In genomic region chr6:142819603-142820335, GRCh38 we compare ENCODE assay signal across 8 cellular contexts.
DNase-seq lines count a peak whose midpoint lies in the region; ATAC-seq and TF ChIP-seq lines count a peak whose summit lies in the region.

No MANE protein-coding gene starts in this region.

- intact Hi-C loops in activated CD4-positive, alpha-beta T cell treated with anti-CD3 and anti-CD28 coated beads for 36 hours (cut with DNase I, micrococcal nuclease) = loop anchor here (1.0 to 10.0 kb wide), 11 partner anchors 8 to 315 kb away; no protein-coding TSS in a partner anchor
- intact Hi-C loops in esophagus muscularis mucosa (cut with DNase I) (no loop called here), psoas muscle (cut with DNase I) (loop anchor here in 1 of 2 donors (10.0 kb wide), 1 partner anchor 65 kb away; no protein-coding TSS in a partner anchor)

- H3K27ac ChIP-seq in HL-60 (replicated peaks) = peak overlapping the region; percentile 37
- H3K27ac ChIP-seq in esophagus muscularis mucosa (replicated peaks in 1 of 4) = peak overlapping the region; percentile 51 to 66 (median 58)
- peak overlapping the region; percentile 69 for H3K27ac ChIP-seq in psoas muscle

- no peak for TF ChIP-seq EP300 in esophagus muscularis mucosa (IDR thresholded peaks at IDR 0.05)

- peak overlapping the region; percentile 35 for H3K4me3 ChIP-seq in HL-60 (replicated peaks; ENCODE audit: insufficient read depth, low read length)
- H3K4me3 ChIP-seq in esophagus muscularis mucosa = peak overlapping the region; percentile 44 to 57 (median 48)
- peak overlapping the region; percentile 54 for H3K4me3 ChIP-seq in psoas muscle

- ATAC-seq in GM21360 (IDR thresholded peaks at IDR 0.05; ENCODE audit: unreplicated experiment) (peak; percentile 65), psoas muscle (no peak)
- ATAC-seq in activated CD4-positive, alpha-beta T cell treated with anti-CD3 and anti-CD28 coated beads for 36 hours = peak; percentile 62

- H3K27me3 Mint-ChIP-seq in activated CD4-positive, alpha-beta T cell treated with anti-CD3 and anti-CD28 coated beads for 36 hours = no peaks in the 10 kb centered on the region

- POLR2A ChIA-PET in activated CD4-positive, alpha-beta T cell treated with anti-CD3 and anti-CD28 coated beads for 36 hours (lab: Charles Lee) = interaction anchor here (0.6 to 1.9 kb wide), 11 partner anchors 9 to 240 kb away, joined by 3 to 7 read pairs (median 4); no protein-coding TSS in a partner anchor

- DNase-seq in DMS53 treated with DMSO at 0.1 percent for 48 hours (lab: John Stamatoyannopoulos, UW; ENCODE audit: unreplicated experiment) = peak; percentile 32
- peak; percentile 28 to 37 for DNase-seq in HL-60 (ENCODE audit: low read depth in 1 of 2, low spot score in 1 of 2)
- DNase-seq in activated CD4-positive, alpha-beta T cell treated with anti-CD3 and anti-CD28 coated beads for 36 hours = peak; percentile 70
- no peak for DNase-seq in esophagus muscularis mucosa (ENCODE audit: extremely low spot score)
- no peak for DNase-seq in psoas muscle
- DNase-seq in NCI-H1092 treated with DMSO at 0.1 percent for 48 hours (lab: John Stamatoyannopoulos, UW) = no peak
- DNase-seq in effector CD8-positive, alpha-beta T cell (lab: John Stamatoyannopoulos, UW) = no peak

- peaks cover 83% of the 10 kb centered on the region for H3K4me1 Mint-ChIP-seq in activated CD4-positive, alpha-beta T cell treated with anti-CD3 and anti-CD28 coated beads for 36 hours

- no peak for TF ChIP-seq CTCF in HL-60 (IDR thresholded peaks at IDR 0.05; ENCODE audit: insufficient read depth, low read length)
- TF ChIP-seq CTCF in esophagus muscularis mucosa (IDR thresholded peaks at IDR 0.05) = no peak
- no peak for TF ChIP-seq CTCF in psoas muscle (IDR thresholded peaks at IDR 0.05)

- H3K36me3 Mint-ChIP-seq in activated CD4-positive, alpha-beta T cell treated with anti-CD3 and anti-CD28 coated beads for 36 hours (ENCODE audit: low read depth) = peaks cover 44% of the 10 kb centered on the region

- H3K4me3 Mint-ChIP-seq in activated CD4-positive, alpha-beta T cell treated with anti-CD3 and anti-CD28 coated beads for 36 hours = peak overlapping the region; percentile 78

- CTCF ChIA-PET in activated CD4-positive, alpha-beta T cell treated with anti-CD3 and anti-CD28 coated beads for 36 hours (lab: Charles Lee) = interaction anchor here (0.7 to 3.5 kb wide), 18 partner anchors 9 to 345 kb away, joined by 3 to 10 read pairs (median 4); no protein-coding TSS in a partner anchor

- H3K27me3 ChIP-seq in HL-60 (ENCODE audit: insufficient read depth, poor library complexity, severe bottlenecking) (no peaks in the 10 kb centered on the region), esophagus muscularis mucosa (no peaks in the 10 kb centered on the region), psoas muscle (ENCODE audit: insufficient read depth in 3 of 3, low read length in 2 of 3) (no peaks in the 10 kb centered on the region)

- peaks cover 3% of the 10 kb centered on the region for H3K9me3 Mint-ChIP-seq in activated CD4-positive, alpha-beta T cell treated with anti-CD3 and anti-CD28 coated beads for 36 hours (ENCODE audit: low read depth)

- no peak for TF ChIP-seq POLR2A in esophagus muscularis mucosa (IDR thresholded peaks at IDR 0.05; ENCODE audit: low read depth)

- H3K9me3 ChIP-seq in esophagus muscularis mucosa = no peaks in the 10 kb centered on the region
- no peaks in the 10 kb centered on the region for H3K9me3 ChIP-seq in psoas muscle

- peak overlapping the region; percentile 96 for H3K27ac Mint-ChIP-seq in activated CD4-positive, alpha-beta T cell treated with anti-CD3 and anti-CD28 coated beads for 36 hours

- H3K36me3 ChIP-seq in esophagus muscularis mucosa = no peaks in the 10 kb centered on the region
- H3K36me3 ChIP-seq in psoas muscle (ENCODE audit: insufficient read depth in 1 of 2, low read depth in 1 of 2) = no peaks in the 10 kb centered on the region

- WGBS in esophagus muscularis mucosa = 12% methylated on average over 8 of the region's 8 CpGs
- WGBS in psoas muscle, 3 donors = 22 to 30% (median 25%) methylated on average over 8 of the region's 8 CpGs

- peaks cover 30 to 55% (median 41%) of the 10 kb centered on the region in 4 donors for H3K4me1 ChIP-seq in esophagus muscularis mucosa
- H3K4me1 ChIP-seq in psoas muscle = peaks cover 63% of the 10 kb centered on the region

Comparison
In these comparisons a context has a peak if more than half of its experiments do, and no peak if none do; other contexts are left out.
1. DNase-seq: peak in DMS53 treated with DMSO at 0.1 percent for 48 hours (single experiment), HL-60 (2 of 2) and activated CD4-positive, alpha-beta T cell treated with anti-CD3 and anti-CD28 coated beads for 36 hours (single experiment); none in esophagus muscularis mucosa (single experiment), psoas muscle (0 of 2), NCI-H1092 treated with DMSO at 0.1 percent for 48 hours (single experiment) and effector CD8-positive, alpha-beta T cell (single experiment).
2. ATAC-seq: peak in GM21360 (single experiment) and activated CD4-positive, alpha-beta T cell treated with anti-CD3 and anti-CD28 coated beads for 36 hours (single experiment); none in psoas muscle (0 of 4).
3. Peak in every context shown above with its lines, with median percentiles within 50 percentile points of each other: H3K27ac ChIP-seq and H3K4me3 ChIP-seq.